ENCODE assay signal across 9 cellular contexts in genomic region chr6:22880686-22881433, GRCh38.
DNase-seq lines count a peak whose midpoint lies in the region; TF ChIP-seq lines count a peak whose summit lies in the region.
"Had no signal": no experiment of that assay in that cellular context is flagged by ENCODE, and none has a peak within 500 bp of the region (broad histone marks: within the 10 kb centered on the region; RNA-seq: fewer than 3 reads in every experiment).

No MANE protein-coding gene starts in this region.

- DNase-seq in AG20443 (ENCODE audit: low spot score) (peak; percentile 67), RWPE1 (ENCODE audit: low spot score) (peak; percentile 77), fibroblast of pulmonary artery (ENCODE audit: low read depth) (peak; percentile 94), activated gamma-delta T cell (lab: John Stamatoyannopoulos, UW) (no peak), NCI-H526 (lab: John Stamatoyannopoulos, UW) (no peak), amygdala (lab: John Stamatoyannopoulos, UW) (no peak)
- DNase-seq in stimulated activated CD4-positive, alpha-beta T cell treated with anti-CD3 and anti-CD28 coated beads, Interleukin-15, amount 100 ng/mL, for 24 hours: no peak
- DNase-seq: DMS79 had no signal

- H3K27me3 ChIP-seq in neuron (ENCODE audit: insufficient read depth, low read length): no peaks in the 10 kb centered on the region

- H3K4me3 ChIP-seq in fibroblast of pulmonary artery (replicated peaks; ENCODE audit: low read depth, low read length) (no peak overlapping the region), neuron (ENCODE audit: low read length) (no peak overlapping the region)

- no peak overlapping the region for H3K27ac ChIP-seq in RWPE1

- CTCF ChIA-PET in RWPE1 (lab: Yijun Ruan, JAX): no interaction called here

- peak overlapping the region; percentile 29 for H2AFZ ChIP-seq in neuron (ENCODE audit: low read depth, low read length)

- peaks cover 52% of the 10 kb centered on the region for H3K4me1 ChIP-seq in neuron (ENCODE audit: insufficient read depth, low read length)

- H3K9me3 ChIP-seq in neuron (ENCODE audit: low read length): no peaks in the 10 kb centered on the region

- no peaks in the 10 kb centered on the region for H3K36me3 ChIP-seq in neuron (ENCODE audit: insufficient read depth, low read length)

- POLR2A ChIA-PET in RWPE1 (lab: Yijun Ruan, JAX; ENCODE audit: low non-redundant PET): no interaction called here

- TF ChIP-seq CTCF in RWPE1 (conservative IDR thresholded peaks at IDR 0.05; ENCODE audit: low read depth): no peak
- no peak for TF ChIP-seq CTCF in fibroblast of pulmonary artery (IDR thresholded peaks at IDR 0.05; ENCODE audit: low read length, missing control alignments)

Comparison
In these comparisons a context has a peak if more than half of its experiments do, and no peak if none do; other contexts are left out.
1. DNase-seq: peak in AG20443 (single experiment), RWPE1 (single experiment) and fibroblast of pulmonary artery (single experiment); none in activated gamma-delta T cell (single experiment), NCI-H526 (0 of 2), amygdala (0 of 56) and stimulated activated CD4-positive, alpha-beta T cell treated with anti-CD3 and anti-CD28 coated beads, Interleukin-15, amount 100 ng/mL, for 24 hours (single experiment).